1 cellular context compared by ENCODE assay signal in genomic region chr16:67837190-67837589, GRCh38. TPM values are rescaled to one million over a fixed set of nuclear protein-coding genes. Genes with fewer than 3 reads are reported as not detected.
"Had no signal": no experiment of that assay in that cellular context is flagged by ENCODE, and none has a peak within 500 bp of the region (broad histone marks: within the 10 kb centered on the region; RNA-seq: fewer than 3 reads in every experiment).

No MANE protein-coding gene starts in this region.

RNA-seq across cellular contexts. Expression of gene TSNAXIP1, which starts 30.5 kb away (rescaled TPM):
- total RNA-seq: HT-29 had no signal
